Comparison of ENCODE assay signal across 32 cellular contexts in the genomic region with DNA sequence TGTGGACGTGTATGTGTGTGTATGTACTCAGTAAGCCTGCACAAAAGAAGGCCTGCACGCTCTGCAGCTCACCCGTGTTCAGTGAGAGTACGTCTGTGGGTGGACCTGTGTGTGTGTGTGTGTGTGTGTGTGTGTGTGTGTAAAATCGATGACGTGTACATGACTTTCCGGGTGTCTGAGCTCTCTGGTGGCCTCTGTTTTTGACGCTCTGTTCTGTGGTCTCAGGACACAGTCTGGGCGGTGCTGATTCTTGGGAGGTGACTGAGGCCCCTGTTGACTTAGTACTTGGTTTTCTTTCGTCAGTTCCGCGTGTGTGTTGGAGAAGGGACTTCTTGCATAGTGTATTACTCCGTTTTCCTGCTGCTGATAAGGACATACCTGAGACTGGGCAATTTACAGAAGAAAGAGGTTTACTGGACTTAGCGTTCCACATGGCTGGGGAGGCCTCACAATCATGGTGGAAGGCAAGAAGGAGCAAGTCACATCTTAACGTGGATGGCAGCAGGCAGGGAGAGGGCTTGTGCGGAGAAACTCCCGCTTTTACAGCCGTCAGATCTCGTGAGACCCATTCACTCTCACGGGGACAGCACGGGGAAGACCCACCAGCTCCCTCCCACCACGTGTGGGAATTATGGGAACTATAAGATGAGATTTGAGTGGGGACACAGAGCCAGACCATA. TPM values are rescaled to one million over a fixed set of nuclear protein-coding genes. Genes with fewer than 3 reads are reported as not detected.
"Had no signal": no experiment of that assay in that cellular context is flagged by ENCODE, and none has a peak within 500 bp of the region (broad histone marks: within the 10 kb centered on the region; RNA-seq: fewer than 3 reads in every experiment).

No MANE protein-coding gene starts in this region.

- H3K27me3 ChIP-seq: adrenal gland, brain microvascular endothelial cell, esophagus squamous epithelium, neural progenitor cell, spleen, tibial nerve had no signal

- H3K27ac Mint-ChIP-seq: activated CD4-positive, alpha-beta T cell treated with anti-CD3 and anti-CD28 coated beads for 36 hours; activated CD8-positive, alpha-beta memory T cell treated with anti-CD3 and anti-CD28 coated beads, Interleukin-2, amount 10 ng/mL, durations not matched to agents 7 days and 5 days; activated CD8-positive, alpha-beta T cell treated with anti-CD3 and anti-CD28 coated beads, Interleukin-2, amount 10 ng/mL, durations not matched to agents 7 days and 5 days; activated naive CD4-positive, alpha-beta T cell treated with anti-CD3 and anti-CD28 coated beads, Interleukin-2, amount 50 U/mL, for 72 hours; activated T-helper 2 cell treated with anti-CD3 and anti-CD28 coated beads, Interferon-gamma antibody, Interleukin-2, Interleukin-4, amounts not matched to agents 10 μg/mL and 5 μg/mL and 100 μg/mL, durations not matched to agents 14 hours and 24 hours and 36 hours; dendritic cell treated with granulocyte-macrophage colony-stimulating factor and Interleukin-4, amounts not matched to agents 40 ng/mL and 50 ng/mL, for 4 days; mesothelial cell of epicardium; neural progenitor cell; T-cell; T-helper 2 cell treated with Interferon-gamma antibody and Interleukin-4, amounts not matched to agents 5 μg/mL and 100 μg/mL, for 36 hours had no signal

- H3K4me1 ChIP-seq: adrenal gland, esophagus squamous epithelium, left ventricle myocardium inferior, prostate gland, spleen had no signal

- H2AFZ ChIP-seq: neural progenitor cell had no signal

- H3K4me3 ChIP-seq: adrenal gland, esophagus squamous epithelium, left ventricle myocardium inferior, neural progenitor cell, prostate gland, spleen, tibial nerve had no signal

- H3K9me3 Mint-ChIP-seq: activated naive CD4-positive, alpha-beta T cell treated with anti-CD3 and anti-CD28 coated beads, Interleukin-2, amount 50 U/mL, for 72 hours; activated T-helper 2 cell treated with anti-CD3 and anti-CD28 coated beads, Interferon-gamma antibody, Interleukin-2, Interleukin-4, amounts not matched to agents 10 μg/mL and 5 μg/mL and 100 μg/mL, durations not matched to agents 14 hours and 24 hours and 36 hours; neural progenitor cell; T-cell; T-helper 2 cell treated with Interferon-gamma antibody and Interleukin-4, amounts not matched to agents 5 μg/mL and 100 μg/mL, for 36 hours had no signal

- H3K27me3 Mint-ChIP-seq: activated CD4-positive, alpha-beta T cell treated with anti-CD3 and anti-CD28 coated beads for 36 hours; activated CD8-positive, alpha-beta memory T cell treated with anti-CD3 and anti-CD28 coated beads, Interleukin-2, amount 10 ng/mL, durations not matched to agents 7 days and 5 days; dendritic cell treated with granulocyte-macrophage colony-stimulating factor and Interleukin-4, amounts not matched to agents 40 ng/mL and 50 ng/mL, for 4 days; naive B cell; T-cell had no signal

- H3K27ac ChIP-seq: adrenal gland, brain microvascular endothelial cell, epithelial cell of prostate, esophagus squamous epithelium, left ventricle myocardium inferior, neural progenitor cell, prostate gland, spleen, tibial nerve had no signal

- H3K36me3 Mint-ChIP-seq: activated CD8-positive, alpha-beta memory T cell treated with anti-CD3 and anti-CD28 coated beads, Interleukin-2, amount 10 ng/mL, durations not matched to agents 7 days and 5 days had no signal

- DNase-seq: activated CD4-positive, alpha-beta T cell treated with anti-CD3 and anti-CD28 coated beads for 36 hours; activated CD4-positive, CD25-positive, alpha-beta regulatory T cell; activated CD8-positive, alpha-beta memory T cell treated with anti-CD3 and anti-CD28 coated beads, Interleukin-2, amount 10 ng/mL, durations not matched to agents 7 days and 5 days; activated CD8-positive, alpha-beta T cell treated with anti-CD3 and anti-CD28 coated beads, Interleukin-2, amount 10 ng/mL, durations not matched to agents 7 days and 5 days; activated naive CD4-positive, alpha-beta T cell; activated T-cell treated with anti-CD3 and anti-CD28 coated beads, Interleukin-2, amount 50 U/mL, for 48 hours; brain microvascular endothelial cell; central memory CD4-positive, alpha-beta T cell; esophagus squamous epithelium; foreskin melanocyte; naive B cell; retina; spleen; stimulated activated naive CD4-positive, alpha-beta T cell treated with Interleukin-2 at 50 U/mL for 16 hours; T-cell had no signal

- H3K36me3 ChIP-seq: brain microvascular endothelial cell, neural progenitor cell, prostate gland had no signal

- H3K9ac ChIP-seq: neural progenitor cell had no signal

- ATAC-seq: activated CD4-positive, alpha-beta T cell treated with anti-CD3 and anti-CD28 coated beads for 36 hours; activated CD8-positive, alpha-beta memory T cell treated with anti-CD3 and anti-CD28 coated beads, Interleukin-2, amount 10 ng/mL, durations not matched to agents 7 days and 5 days; activated CD8-positive, alpha-beta T cell treated with anti-CD3 and anti-CD28 coated beads, Interleukin-2, amount 10 ng/mL, durations not matched to agents 7 days and 5 days; activated naive CD4-positive, alpha-beta T cell treated with anti-CD3 and anti-CD28 coated beads, Interleukin-2, amount 50 U/mL, for 72 hours; T-cell had no signal

- H3K9me3 ChIP-seq: adrenal gland, esophagus squamous epithelium, left ventricle myocardium inferior, prostate gland, spleen, tibial nerve had no signal

- H3K4me2 ChIP-seq: neural progenitor cell had no signal

- H3K4me3 Mint-ChIP-seq: activated CD4-positive, alpha-beta T cell treated with anti-CD3 and anti-CD28 coated beads for 36 hours; activated CD8-positive, alpha-beta memory T cell treated with anti-CD3 and anti-CD28 coated beads, Interleukin-2, amount 10 ng/mL, durations not matched to agents 7 days and 5 days; activated CD8-positive, alpha-beta T cell treated with anti-CD3 and anti-CD28 coated beads, Interleukin-2, amount 10 ng/mL, durations not matched to agents 7 days and 5 days; dendritic cell treated with granulocyte-macrophage colony-stimulating factor and Interleukin-4, amounts not matched to agents 40 ng/mL and 50 ng/mL, for 4 days; mesothelial cell of epicardium; naive B cell; neural progenitor cell; T-cell; T-helper 2 cell treated with Interferon-gamma antibody and Interleukin-4, amounts not matched to agents 5 μg/mL and 100 μg/mL, for 36 hours had no signal

- H3K4me1 Mint-ChIP-seq: activated CD4-positive, alpha-beta T cell treated with anti-CD3 and anti-CD28 coated beads for 36 hours; activated CD8-positive, alpha-beta memory T cell treated with anti-CD3 and anti-CD28 coated beads, Interleukin-2, amount 10 ng/mL, durations not matched to agents 7 days and 5 days; T-cell had no signal

RNA-seq across cellular contexts. Expression of gene NKX1-1, which starts 35.0 kb away (rescaled TPM):
- total RNA-seq: activated CD4-positive, alpha-beta T cell treated with anti-CD3 and anti-CD28 coated beads for 36 hours; activated CD8-positive, alpha-beta memory T cell treated with anti-CD3 and anti-CD28 coated beads, Interleukin-2, amount 10 ng/mL, durations not matched to agents 7 days and 5 days; activated CD8-positive, alpha-beta T cell treated with anti-CD3 and anti-CD28 coated beads, Interleukin-2, amount 10 ng/mL, durations not matched to agents 7 days and 5 days; activated naive CD4-positive, alpha-beta T cell treated with anti-CD3 and anti-CD28 coated beads, Interleukin-2, amount 50 U/mL, for 72 hours; activated T-helper 2 cell treated with anti-CD3 and anti-CD28 coated beads, Interferon-gamma antibody, Interleukin-2, Interleukin-4, amounts not matched to agents 10 μg/mL and 5 μg/mL and 100 μg/mL, durations not matched to agents 14 hours and 24 hours and 36 hours; adrenal gland; astrocyte; esophagus squamous epithelium; glomerular endothelial cell; left ventricle myocardium inferior; lung microvascular endothelial cell; mesothelial cell of epicardium; omental fat pad; prostate gland; SK-MEL-5; spleen; T-cell; temporal lobe; tibial nerve had no signal
- polyA plus RNA-seq: adrenal gland, spleen had no signal
